In genomic region chr2:218671077-218671653, GRCh38 we compare ENCODE assay signal across 8 cellular contexts. TPM values are rescaled to one million over a fixed set of nuclear protein-coding genes. Genes with fewer than 3 reads are reported as not detected.
DNase-seq lines count a peak whose midpoint lies in the region; ATAC-seq, FAIRE-seq and TF ChIP-seq lines count a peak whose summit lies in the region.

No MANE protein-coding gene starts in this region.

- ATAC-seq in GM12878 (no peak), GM21367 (IDR thresholded peaks at IDR 0.05; ENCODE audit: unreplicated experiment) (no peak), GM19023 (IDR thresholded peaks at IDR 0.05; ENCODE audit: unreplicated experiment) (no peak), GM21737 (IDR thresholded peaks at IDR 0.05; ENCODE audit: unreplicated experiment) (no peak)

- TF ChIP-seq POLR2A in GM12878 (IDR thresholded peaks at IDR 0.05; ENCODE audit: low read depth, low read length): no peak

- peak overlapping the region; percentile 8 for H2AK5ac ChIP-seq in mesenchymal stem cell (ENCODE audit: low read length, severe bottlenecking)

- BruUV-seq in GM12878 (replicated peaks; lab: Mats Ljungman, UMichigan): TSS peak; percentile 91

- SMC1A ChIA-PET in GM12878 (lab: Charles Lee; ENCODE audit: uncharacterized antibody, unreplicated experiment): interaction anchor here (1.4 to 3.1 kb wide), 4 partner anchors 12 to 51 kb away, joined by 3 to 22 read pairs (median 5); partner anchors contain the start of genes BCS1L and ZNF142

- H3K36me3 ChIP-seq in GM12878 (ENCODE audit: control insufficient read depth in 2 of 2, insufficient read depth in 2 of 2, low read length in 1 of 2) (peaks cover 0 to 3% of the 10 kb centered on the region in 2 experiments; a peak in 2 of 4 replicates), mesenchymal stem cell (ENCODE audit: control insufficient read depth in 1 of 2, insufficient read depth in 2 of 2, low read depth in 1 of 2, low read length in 2 of 2) (peaks cover 20 to 61% of the 10 kb centered on the region in 2 experiments)

- TF ChIP-seq RAD21 in GM12878 (IDR thresholded peaks at IDR 0.05; ENCODE audit: insufficient read depth, low read depth, low read length): no peak

- H2BK5ac ChIP-seq in mesenchymal stem cell (ENCODE audit: low read depth, low read length, poor library complexity, severe bottlenecking): no peak overlapping the region

- peak; percentile 23 for DNase-seq in DMS114 treated with DMSO at 0.1 percent for 48 hours (lab: John Stamatoyannopoulos, UW; ENCODE audit: unreplicated experiment)
- peak; percentile 19 for DNase-seq in HTR-8/SVneo (ENCODE audit: insufficient read length, low spot score)
- DNase-seq in GM12878 (ENCODE audit: low read depth, low spot score): no peak
- peak; percentile 71 for DNase-seq in mesenchymal stem cell
- no peak for DNase-seq in inferior parietal cortex (ENCODE audit: extremely low spot score)

- H3K79me2 ChIP-seq in GM12878 (ENCODE audit: control insufficient read depth, insufficient read depth, low read length): peaks cover 13% of the 10 kb centered on the region

- POLR2A ChIA-PET in GM12878 (lab: Charles Lee): interaction anchor here (0.6 to 2.6 kb wide), 4 partner anchors 12 to 139 kb away, joined by 3 to 22 read pairs (median 5); partner anchors contain the start of genes BCS1L and ZNF142

- 40% methylated on average over 12 of the region's 12 CpGs for WGBS in GM12878 (ENCODE audit: insufficient coverage, insufficient replicate concordance, low lambda C conversion rate, missing lambda C conversion rate)
- WGBS in mesenchymal stem cell: 41% methylated on average over 12 of the region's 12 CpGs

- H3K4me2 ChIP-seq in GM12878 (ENCODE audit: control insufficient read depth, insufficient read depth) (peak overlapping the region; percentile 68), mesenchymal stem cell (ENCODE audit: low read length, poor library complexity, severe bottlenecking) (peak overlapping the region; percentile 51)

- H3K14ac ChIP-seq in mesenchymal stem cell (ENCODE audit: low read length in 2 of 2): no peak overlapping the region

- no peak for TF ChIP-seq EP300 in GM12878 (IDR thresholded peaks at IDR 0.05; ENCODE audit: borderline replicate concordance in 1 of 2, control insufficient read depth in 1 of 2, low read depth in 2 of 2, low read length in 2 of 2)

- no peaks in the 10 kb centered on the region for H4K20me1 ChIP-seq in GM12878 (ENCODE audit: control insufficient read depth, insufficient read depth)

- in situ Hi-C loops in GM12878 (cut with MboI): no loop called here

- H3K4me1 ChIP-seq in GM12878 (ENCODE audit: control insufficient read depth, insufficient read depth, low read length) (0 out of 2 replicates have a peak, but pooled peaks cover 6% of the 10 kb centered on the region), mesenchymal stem cell (ENCODE audit: control insufficient read depth, insufficient read depth, low read depth, low read length) (peaks cover 3% of the 10 kb centered on the region)

- H3K27ac ChIP-seq in GM12878 (ENCODE audit: control insufficient read depth, insufficient read depth) (peak overlapping the region; percentile 82), mesenchymal stem cell (ENCODE audit: low read length, poor library complexity, severe bottlenecking) (peak overlapping the region; percentile 75)

- no peak for TF ChIP-seq CTCF in GM12878 (IDR thresholded peaks at IDR 0.05 in 2 of 3, conservative IDR thresholded peaks at IDR 0.05 in 1 of 3; ENCODE audit: control insufficient read depth in 2 of 3, extremely low read depth in 1 of 3, insufficient read depth in 1 of 3, low read depth in 3 of 3, low read length in 3 of 3)

- H3K27me3 ChIP-seq in GM12878 (replicated peaks in 1 of 2; ENCODE audit: control insufficient read depth in 2 of 2, insufficient read depth in 2 of 2, low read length in 1 of 2) (no peaks in the 10 kb centered on the region), mesenchymal stem cell (ENCODE audit: control insufficient read depth in 1 of 2, insufficient read depth in 1 of 2, low read length in 2 of 2) (no peaks in the 10 kb centered on the region)

- H3K9ac ChIP-seq in GM12878 (ENCODE audit: control insufficient read depth, insufficient read depth, low read length): peak overlapping the region; percentile 78
- H3K9ac ChIP-seq in mesenchymal stem cell (ENCODE audit: low read length): peak overlapping the region; percentile 99

- peak overlapping the region in 1 of 2 experiments; percentile 97 for H3K18ac ChIP-seq in mesenchymal stem cell (ENCODE audit: low read depth in 1 of 2, low read length in 2 of 2)

- no peak overlapping the region for H2BK12ac ChIP-seq in mesenchymal stem cell (ENCODE audit: low read length in 2 of 2)

- H3K9me3 ChIP-seq in GM12878 (replicated peaks; ENCODE audit: control insufficient read depth, insufficient read depth, low read length) (no peaks in the 10 kb centered on the region), mesenchymal stem cell (ENCODE audit: control insufficient read depth, low read length) (no peaks in the 10 kb centered on the region)

- H4K91ac ChIP-seq in mesenchymal stem cell (ENCODE audit: low read length): peak overlapping the region; percentile 88

- peaks cover 23% of the 10 kb centered on the region for H3K79me1 ChIP-seq in mesenchymal stem cell (replicated peaks; ENCODE audit: low read length, poor library complexity, severe bottlenecking)

- no peak overlapping the region for H3K4ac ChIP-seq in mesenchymal stem cell (ENCODE audit: low read depth in 1 of 2, low read length in 2 of 2)

- H2AFZ ChIP-seq in GM12878 (ENCODE audit: control insufficient read depth, low read depth, low read length) (peak overlapping the region; percentile 99), mesenchymal stem cell (ENCODE audit: low read depth, low read length) (peak overlapping the region; percentile 80)

- peak overlapping the region; percentile 87 for H4K8ac ChIP-seq in mesenchymal stem cell (ENCODE audit: low read length)

- intact Hi-C loops in GM12878 (cut with micrococcal nuclease; ENCODE audit: unreplicated experiment): no loop called here

- no peak overlapping the region for H2BK15ac ChIP-seq in mesenchymal stem cell (ENCODE audit: low read depth, poor library complexity, severe bottlenecking)

- CTCF ChIA-PET in GM12878 (lab: Yijun Ruan, JAX): interaction anchor here (0.6 to 5.7 kb wide), 9 partner anchors 11 to 400 kb away, joined by 3 to 48 read pairs (median 4); partner anchors contain the start of genes BCS1L and ZNF142

- peak overlapping the region; percentile 98 for H3K4me3 ChIP-seq in GM12878
- H3K4me3 ChIP-seq in mesenchymal stem cell (ENCODE audit: insufficient read depth in 1 of 2, low read depth in 1 of 2, low read length in 2 of 2): peak overlapping the region; percentile 95

- RAD21 ChIA-PET in GM12878 (lab: Charles Lee; ENCODE audit: unreplicated experiment): interaction anchor here (1.1 to 2.0 kb wide), 3 partner anchors 12 to 181 kb away, joined by 3 to 22 read pairs (median 3); partner anchors contain the start of genes BCS1L and ZNF142

- no peak overlapping the region for H3K23ac ChIP-seq in mesenchymal stem cell (ENCODE audit: low read length in 2 of 2)

- H2BK120ac ChIP-seq in mesenchymal stem cell (ENCODE audit: low read depth, low read length): no peak overlapping the region

- FAIRE-seq in HTR-8/SVneo (lab: Jason Lieb, UNC): peak; percentile 31
- no peak for FAIRE-seq in GM12878 (lab: Jason Lieb, UNC)

RNA-seq across cellular contexts. Expression of gene RNF25, which starts 0.6 kb away (rescaled TPM):
- total RNA-seq in GM12878 (2013; cell fraction: nucleolus; rRNA removed): 6.4 and 9.6 TPM in 2 replicates
- total RNA-seq in GM12878 (2014; rRNA removed): 45.2 and 45.3 TPM in 2 replicates
- total RNA-seq in GM12878 (2014; rRNA removed; fragmentation: Illumina TruSeq; extraction: Trizol): 29.3 and 30.0 TPM in 2 replicates
- 20.6 and 25.3 TPM in 2 replicates for total RNA-seq in GM12878 (2021)
- 14.0 TPM for polyA plus RNA-seq in GM12878 (2011; ENCODE audit: low read depth)
- 38.2 and 70.4 TPM in 2 replicates for polyA plus RNA-seq in GM12878 (2011; rRNA removed)
- polyA plus RNA-seq in GM12878 (2011; cell fraction: cytosol; rRNA removed): 34.9 and 46.8 TPM in 2 replicates
- 54.6 and 57.0 TPM in 2 replicates for polyA plus RNA-seq in GM12878 (2011; cell fraction: nucleus; rRNA removed)
- polyA plus RNA-seq in GM12878 (2012): 19.6 and 25.1 TPM in 2 replicates
- 27.9 and 35.7 TPM in 2 replicates for polyA plus RNA-seq in GM12878 (2014; fragmentation: Illumina TruSeq; extraction: Trizol)
- polyA plus RNA-seq in GM12878 (2014; fragmentation: Nextera tagmentation; extraction: Ambion mirVana): 1 to 10 TPM; 1.3 to 6.9 TPM
- polyA plus RNA-seq in GM12878 (2014; rRNA removed): 35.3 and 38.0 TPM in 2 replicates
- polyA plus RNA-seq in GM12878 (2016; fragmentation: Nextera tagmentation; extraction: Ambion mirVana): 10 to 100 TPM; 24.6 to 27.4 TPM
- 44.5 and 48.4 TPM in 2 replicates for polyA minus RNA-seq in GM12878 (2011; rRNA and poly(A)+ RNA removed)
- polyA minus RNA-seq in GM12878 (2011; cell fraction: cytosol; rRNA and poly(A)+ RNA removed): 14.3 and 17.4 TPM in 2 replicates
- polyA minus RNA-seq in GM12878 (2011; cell fraction: nucleus; rRNA and poly(A)+ RNA removed): 6.5 and 12.7 TPM in 2 replicates
- polyA plus RNA-seq in mesenchymal stem cell (2013, experiment 1 of 2): 32.9 TPM
- polyA plus RNA-seq in mesenchymal stem cell (2013, experiment 2 of 2): 27.7 TPM

RNA-seq across cellular contexts. Expression of gene STK36, which starts 0.7 kb away (rescaled TPM):
- 77.2 and 81.3 TPM in 2 replicates for total RNA-seq in GM12878 (2013; cell fraction: nucleolus; rRNA removed)
- total RNA-seq in GM12878 (2014; rRNA removed) (12.3 and 18.4 TPM in 2 replicates), GM12878 (2014; rRNA removed; fragmentation: Illumina TruSeq; extraction: Trizol) (6.8 and 7.5 TPM in 2 replicates), GM12878 (2021) (17.0 and 20.0 TPM in 2 replicates)
- polyA plus RNA-seq in GM12878 (2011; ENCODE audit: low read depth): 4.1 TPM
- polyA plus RNA-seq in GM12878 (2011; rRNA removed) (15.6 and 22.8 TPM in 2 replicates), GM12878 (2014; fragmentation: Illumina TruSeq; extraction: Trizol) (13.6 and 18.0 TPM in 2 replicates), GM12878 (2014; fragmentation: Nextera tagmentation; extraction: Ambion mirVana) (1 to 10 TPM; 4.0 to 7.3 TPM), GM12878 (2014; rRNA removed) (17.5 and 19.1 TPM in 2 replicates), GM12878 (2016; fragmentation: Nextera tagmentation; extraction: Ambion mirVana) (10 to 100 TPM; 15.2 to 18.1 TPM)
- polyA plus RNA-seq in GM12878 (2011; cell fraction: cytosol; rRNA removed): 18.2 and 21.0 TPM in 2 replicates
- 205 and 258 TPM in 2 replicates for polyA plus RNA-seq in GM12878 (2011; cell fraction: nucleus; rRNA removed)
- polyA plus RNA-seq in GM12878 (2012): 7.1 and 12.8 TPM in 2 replicates
- 11.2 and 22.6 TPM in 2 replicates for polyA minus RNA-seq in GM12878 (2011; rRNA and poly(A)+ RNA removed)
- polyA minus RNA-seq in GM12878 (2011; cell fraction: cytosol; rRNA and poly(A)+ RNA removed): 4.9 and 6.0 TPM in 2 replicates
- polyA minus RNA-seq in GM12878 (2011; cell fraction: nucleus; rRNA and poly(A)+ RNA removed): 21.2 and 29.1 TPM in 2 replicates
- 20.1 TPM for polyA plus RNA-seq in mesenchymal stem cell (2013, experiment 1 of 2)
- polyA plus RNA-seq in mesenchymal stem cell (2013, experiment 2 of 2): 18.3 TPM

RNA-seq across cellular contexts. Expression of gene BCS1L, which starts 11.7 kb away (rescaled TPM):
- total RNA-seq in GM12878 (2013; cell fraction: nucleolus; rRNA removed): 34.9 and 40.0 TPM in 2 replicates
- total RNA-seq in GM12878 (2014; rRNA removed) (35.1 and 53.7 TPM in 2 replicates), GM12878 (2014; rRNA removed; fragmentation: Illumina TruSeq; extraction: Trizol) (33.2 and 40.4 TPM in 2 replicates), GM12878 (2021) (49.0 and 55.8 TPM in 2 replicates)
- polyA plus RNA-seq in GM12878 (2011; ENCODE audit: low read depth): 20.8 TPM
- polyA plus RNA-seq in GM12878 (2011; rRNA removed) (42.2 and 61.3 TPM in 2 replicates), GM12878 (2014; fragmentation: Illumina TruSeq; extraction: Trizol) (28.9 and 46.1 TPM in 2 replicates), GM12878 (2014; fragmentation: Nextera tagmentation; extraction: Ambion mirVana) (10 to 100 TPM; 77.1 to 77.8 TPM), GM12878 (2014; rRNA removed) (69.2 and 76.5 TPM in 2 replicates), GM12878 (2016; fragmentation: Nextera tagmentation; extraction: Ambion mirVana) (100 to 1,000 TPM in 1 of 2 experiments, 10 to 100 TPM in 1; 92.5 to 114 TPM)
- 80.7 and 102 TPM in 2 replicates for polyA plus RNA-seq in GM12878 (2011; cell fraction: cytosol; rRNA removed)
- polyA plus RNA-seq in GM12878 (2011; cell fraction: nucleus; rRNA removed): 275 and 365 TPM in 2 replicates
- polyA plus RNA-seq in GM12878 (2012): 32.1 and 35.5 TPM in 2 replicates
- 32.8 and 51.2 TPM in 2 replicates for polyA minus RNA-seq in GM12878 (2011; rRNA and poly(A)+ RNA removed)
- polyA minus RNA-seq in GM12878 (2011; cell fraction: cytosol; rRNA and poly(A)+ RNA removed): 13.6 and 17.5 TPM in 2 replicates
- 22.2 and 36.5 TPM in 2 replicates for polyA minus RNA-seq in GM12878 (2011; cell fraction: nucleus; rRNA and poly(A)+ RNA removed)
- 19.4 TPM for polyA plus RNA-seq in mesenchymal stem cell (2013, experiment 1 of 2)
- polyA plus RNA-seq in mesenchymal stem cell (2013, experiment 2 of 2): 20.1 TPM

RNA-seq across cellular contexts. Expression of gene ZNF142, which starts 11.7 kb away (rescaled TPM):
- total RNA-seq in GM12878 (2013; cell fraction: nucleolus; rRNA removed): 57.7 and 64.0 TPM in 2 replicates
- total RNA-seq in GM12878 (2014; rRNA removed): 16.6 and 21.7 TPM in 2 replicates
- 8.5 and 10.0 TPM in 2 replicates for total RNA-seq in GM12878 (2014; rRNA removed; fragmentation: Illumina TruSeq; extraction: Trizol)
- total RNA-seq in GM12878 (2021): 33.8 and 40.9 TPM in 2 replicates
- polyA plus RNA-seq in GM12878 (2011; ENCODE audit: low read depth): 6.3 TPM
- polyA plus RNA-seq in GM12878 (2011; rRNA removed): 2.1 and 4.5 TPM in 2 replicates
- polyA plus RNA-seq in GM12878 (2011; cell fraction: cytosol; rRNA removed): 9.5 and 10.3 TPM in 2 replicates
- 30.5 and 38.8 TPM in 2 replicates for polyA plus RNA-seq in GM12878 (2011; cell fraction: nucleus; rRNA removed)
- polyA plus RNA-seq in GM12878 (2012): 7.9 and 13.6 TPM in 2 replicates
- polyA plus RNA-seq in GM12878 (2014; fragmentation: Illumina TruSeq; extraction: Trizol): 7.2 and 16.3 TPM in 2 replicates
- 1 to 10 TPM; 1.3 to 2.4 TPM for polyA plus RNA-seq in GM12878 (2014; fragmentation: Nextera tagmentation; extraction: Ambion mirVana)
- polyA plus RNA-seq in GM12878 (2014; rRNA removed): 13.8 and 17.1 TPM in 2 replicates
- 10 to 100 TPM; 19.9 to 21.1 TPM for polyA plus RNA-seq in GM12878 (2016; fragmentation: Nextera tagmentation; extraction: Ambion mirVana)
- polyA minus RNA-seq in GM12878 (2011; rRNA and poly(A)+ RNA removed): 13.3 and 27.1 TPM in 2 replicates
- 7.2 and 12.3 TPM in 2 replicates for polyA minus RNA-seq in GM12878 (2011; cell fraction: cytosol; rRNA and poly(A)+ RNA removed)
- 29.1 and 60.8 TPM in 2 replicates for polyA minus RNA-seq in GM12878 (2011; cell fraction: nucleus; rRNA and poly(A)+ RNA removed)
- polyA plus RNA-seq in mesenchymal stem cell (2013, experiment 1 of 2): 9.8 TPM
- polyA plus RNA-seq in mesenchymal stem cell (2013, experiment 2 of 2): 9.0 TPM

RNA-seq across cellular contexts. Expression of gene TTLL4, which starts 39.5 kb away (rescaled TPM):
- 98.7 and 112 TPM in 2 replicates for total RNA-seq in GM12878 (2013; cell fraction: nucleolus; rRNA removed)
- 22.3 and 31.7 TPM in 2 replicates for total RNA-seq in GM12878 (2014; rRNA removed)
- total RNA-seq in GM12878 (2014; rRNA removed; fragmentation: Illumina TruSeq; extraction: Trizol): 20.4 and 20.7 TPM in 2 replicates
- 49.1 and 51.7 TPM in 2 replicates for total RNA-seq in GM12878 (2021)
- polyA plus RNA-seq in GM12878 (2011; ENCODE audit: low read depth): 16.7 TPM
- 35.9 and 50.8 TPM in 2 replicates for polyA plus RNA-seq in GM12878 (2011; rRNA removed)
- polyA plus RNA-seq in GM12878 (2011; cell fraction: cytosol; rRNA removed): 47.3 and 57.9 TPM in 2 replicates
- 174 and 209 TPM in 2 replicates for polyA plus RNA-seq in GM12878 (2011; cell fraction: nucleus; rRNA removed)
- 13.6 and 19.5 TPM in 2 replicates for polyA plus RNA-seq in GM12878 (2012)
- polyA plus RNA-seq in GM12878 (2014; fragmentation: Illumina TruSeq; extraction: Trizol): 62.7 and 63.1 TPM in 2 replicates
- polyA plus RNA-seq in GM12878 (2014; fragmentation: Nextera tagmentation; extraction: Ambion mirVana): 10 to 100 TPM; 16.6 to 18.7 TPM
- polyA plus RNA-seq in GM12878 (2014; rRNA removed): 34.1 and 35.7 TPM in 2 replicates
- 10 to 100 TPM; 27.5 to 38.0 TPM for polyA plus RNA-seq in GM12878 (2016; fragmentation: Nextera tagmentation; extraction: Ambion mirVana)
- polyA minus RNA-seq in GM12878 (2011; rRNA and poly(A)+ RNA removed): 80.0 and 87.2 TPM in 2 replicates
- polyA minus RNA-seq in GM12878 (2011; cell fraction: cytosol; rRNA and poly(A)+ RNA removed): 17.5 and 19.5 TPM in 2 replicates
- 64.6 and 98.3 TPM in 2 replicates for polyA minus RNA-seq in GM12878 (2011; cell fraction: nucleus; rRNA and poly(A)+ RNA removed)
- polyA plus RNA-seq in mesenchymal stem cell (2013, experiment 1 of 2): 19.8 TPM
- polyA plus RNA-seq in mesenchymal stem cell (2013, experiment 2 of 2): 20.5 TPM

Comparison
In these comparisons a context has a peak if more than half of its experiments do, and no peak if none do; other contexts are left out.
1. DNase-seq: peak in DMS114 treated with DMSO at 0.1 percent for 48 hours (single experiment), HTR-8/SVneo (single experiment) and mesenchymal stem cell (single experiment); none in GM12878 (single experiment) and inferior parietal cortex (single experiment).